ENCODE assay signal across 20 cellular contexts in the genomic region with DNA sequence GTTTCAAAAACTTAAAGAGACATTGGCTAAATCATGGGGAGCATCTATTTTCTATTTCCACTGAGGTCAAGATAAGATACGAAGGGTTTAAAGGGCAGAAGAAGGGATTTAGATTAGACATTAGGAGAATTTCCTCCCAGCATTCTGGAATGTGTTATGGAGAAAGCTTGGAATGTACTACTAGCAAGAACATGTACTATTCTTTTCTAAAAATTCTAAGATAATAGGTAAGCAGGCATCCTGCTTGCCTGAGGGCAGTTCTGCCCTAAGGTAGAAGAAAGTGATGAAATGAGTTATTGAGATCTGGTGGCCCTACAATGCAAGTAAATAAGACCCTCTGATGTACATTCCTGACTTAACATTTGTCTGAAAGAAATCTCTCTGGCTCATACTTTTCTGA.
DNase-seq lines count a peak whose midpoint lies in the region; ATAC-seq and TF ChIP-seq lines count a peak whose summit lies in the region.
"Had no signal": no experiment of that assay in that cellular context is flagged by ENCODE, and none has a peak within 500 bp of the region (broad histone marks: within the 10 kb centered on the region; RNA-seq: fewer than 3 reads in every experiment).

No MANE protein-coding gene starts in this region.

- intact Hi-C loops in stomach (cut with DNase I; ENCODE audit: low total_unique reads), result no loop called here

- H3K36me3 Mint-ChIP-seq in nephron (ENCODE audit: low read depth), result no peaks in the 10 kb centered on the region

- H3K27ac Mint-ChIP-seq in nephron, result peak overlapping the region in 2 of 3 experiments; percentile 63 to 76

- ATAC-seq in HG02610 (IDR thresholded peaks at IDR 0.05; ENCODE audit: unreplicated experiment), result no peak
- ATAC-seq: PC-3 had no signal

- H3K27me3 Mint-ChIP-seq in nephron (ENCODE audit: low read depth), result no peaks in the 10 kb centered on the region
- H3K27me3 Mint-ChIP-seq: CD8-positive, alpha-beta memory T cell had no signal

- TF ChIP-seq CTCF in VCaP (conservative IDR thresholded peaks at IDR 0.05) (no peak), epithelial cell of esophagus (IDR thresholded peaks at IDR 0.05; ENCODE audit: insufficient read depth, low read depth, low read length, missing control alignments) (no peak), nephron (IDR thresholded peaks at IDR 0.05; ENCODE audit: unreplicated experiment in 3 of 3) (no peak), stomach (IDR thresholded peaks at IDR 0.05) (no peak)

- H3K4me1 ChIP-seq in stomach, result peaks cover 0 to 26% (median 8%) of the 10 kb centered on the region in 4 donors

- no peaks in the 10 kb centered on the region for H3K27me3 ChIP-seq in stomach
- H3K27me3 ChIP-seq: SJCRH30 had no signal

- no peak for TF ChIP-seq POLR2A in stomach (IDR thresholded peaks at IDR 0.05)

- H3K9me3 Mint-ChIP-seq in nephron, result no peaks in the 10 kb centered on the region

- peaks cover 50% of the 10 kb centered on the region for H3K4me1 Mint-ChIP-seq in nephron

- 38 to 90% (median 88%) methylated on average over 1 of the region's 1 CpG for WGBS in stomach, 5 donors

- TF ChIP-seq EP300 in stomach (IDR thresholded peaks at IDR 0.05), result no peak

- no peak overlapping the region for H3K4me3 Mint-ChIP-seq in nephron
- H3K4me3 Mint-ChIP-seq: CD8-positive, alpha-beta memory T cell had no signal

- DNase-seq in epithelial cell of esophagus (ENCODE audit: low read depth) (peak; percentile 58), NCI-H2227 treated with DMSO at 0.1 percent for 48 hours (lab: John Stamatoyannopoulos, UW) (no peak), T-helper 1 cell (no peak), stomach (no peak)
- DNase-seq: ACHN; C1 segment of cervical spinal cord; CD8-positive, alpha-beta memory T cell; DMS79; GM23248; NCI-H1105; NCI-H2081; NCI-H510A; NCI-H774; PC-3; RPMI8226; SJCRH30 had no signal

- no peaks in the 10 kb centered on the region for H3K36me3 ChIP-seq in stomach
- H3K36me3 ChIP-seq: HAP-1, SJCRH30 had no signal

- H3K4me3 ChIP-seq in epithelial cell of esophagus (ENCODE audit: low read length) (no peak overlapping the region), stomach (no peak overlapping the region)
- H3K4me3 ChIP-seq: GM23248, HAP-1, SJCRH30 had no signal

- 0 out of 2 replicates have a peak overlapping the region, but pooled peaks have one; percentile 25 for H3K27ac ChIP-seq in VCaP
- H3K27ac ChIP-seq in stomach, result no peak overlapping the region
- H3K27ac ChIP-seq: GM23248, SJCRH30 had no signal

- no peaks in the 10 kb centered on the region for H3K9me3 ChIP-seq in stomach
- H3K9me3 ChIP-seq: HAP-1, SJCRH30 had no signal
